In genomic region chr2:117948585-117948984, GRCh38 we compare ENCODE assay signal across 27 cellular contexts.
"Had no signal": no experiment of that assay in that cellular context is flagged by ENCODE, and none has a peak within 500 bp of the region (broad histone marks: within the 10 kb centered on the region; RNA-seq: fewer than 3 reads in every experiment).

No MANE protein-coding gene starts in this region.

- H3K4me3 ChIP-seq: gastroesophageal sphincter, heart right ventricle, left ventricle myocardium inferior, ovary, prostate gland, right atrium auricular region, tibial artery had no signal

- H3K27me3 Mint-ChIP-seq: activated naive CD8-positive, alpha-beta T cell treated with anti-CD3 and anti-CD28 coated beads, Interleukin-2, amount 10 ng/mL, durations not matched to agents 7 days and 5 days; T-helper 17 cell had no signal

- H3K36me3 ChIP-seq: ovary had no signal

- H3K4me1 Mint-ChIP-seq: activated naive CD8-positive, alpha-beta T cell treated with anti-CD3 and anti-CD28 coated beads, Interleukin-2, amount 10 ng/mL, durations not matched to agents 7 days and 5 days; mesothelial cell of epicardium; natural killer cell had no signal

- H3K9me3 ChIP-seq: gastroesophageal sphincter, heart right ventricle, left ventricle myocardium inferior, neutrophil, ovary, prostate gland, right atrium auricular region, tibial artery had no signal

- H3K27ac Mint-ChIP-seq: activated naive CD8-positive, alpha-beta T cell treated with anti-CD3 and anti-CD28 coated beads, Interleukin-2, amount 10 ng/mL, durations not matched to agents 7 days and 5 days; activated T-helper 2 cell treated with anti-CD3 and anti-CD28 coated beads, Interferon-gamma antibody, Interleukin-2, Interleukin-4, amounts not matched to agents 10 μg/mL and 5 μg/mL and 100 μg/mL, durations not matched to agents 14 hours and 24 hours and 36 hours; mesothelial cell of epicardium; natural killer cell; T-helper 17 cell had no signal

- H3K4me1 ChIP-seq: gastroesophageal sphincter, left ventricle myocardium inferior, prostate gland, right atrium auricular region, tibial artery had no signal

- FAIRE-seq: bronchial epithelial cell had no signal

- ATAC-seq: activated T-cell treated with anti-CD3 and anti-CD28 coated beads, Interleukin-2, amount 50 U/mL, for 4 hours; gastroesophageal sphincter; heart right ventricle; natural killer cell; stimulated activated naive CD8-positive, alpha-beta T cell treated with anti-CD3 and anti-CD28 coated beads, Interleukin-15, Interleukin-2, amounts not matched to agents 100 U/mL and 50 U/mL, for 24 hours; T-helper 17 cell had no signal

- DNase-seq: activated CD4-positive, alpha-beta T cell treated with anti-CD3 and anti-CD28 coated beads for 4 hours; activated CD4-positive, alpha-beta T cell treated with anti-CD3 and anti-CD28 coated beads, Interleukin-2, amount 50 U/mL, for 48 hours; activated CD4-positive, CD25-positive, alpha-beta regulatory T cell; activated CD8-positive, alpha-beta memory T cell treated with anti-CD3 and anti-CD28 coated beads, Interleukin-2, amount 50 U/mL, for 48 hours; activated naive CD4-positive, alpha-beta T cell; activated naive CD8-positive, alpha-beta T cell treated with anti-CD3 and anti-CD28 coated beads, Interleukin-2, amount 10 ng/mL, durations not matched to agents 7 days and 5 days; activated T-cell treated with anti-CD3 and anti-CD28 coated beads, Interleukin-2, amount 50 U/mL, for 4 hours; amygdala; cerebellar nuclear complex; cortex of kidney; heart right ventricle; kidney glomerular epithelial cell; left ventricle myocardium inferior; natural killer cell; ovary; stimulated activated CD4-positive, alpha-beta T cell treated with anti-CD3 and anti-CD28 coated beads, Interleukin-4, amount 100 ng/mL, for 24 hours; stimulated activated naive CD8-positive, alpha-beta T cell treated with anti-CD3 and anti-CD28 coated beads, Interleukin-15, Interleukin-2, amounts not matched to agents 100 U/mL and 50 U/mL, for 24 hours; T-helper 17 cell; tibial artery had no signal

- H3K27ac ChIP-seq: epithelial cell of prostate, gastroesophageal sphincter, heart right ventricle, left ventricle myocardium inferior, neutrophil, ovary, prostate gland, right atrium auricular region, tibial artery had no signal

- H3K27me3 ChIP-seq: gastroesophageal sphincter, heart right ventricle, neutrophil, ovary, right atrium auricular region, tibial artery had no signal

- H3K9me3 Mint-ChIP-seq: activated naive CD8-positive, alpha-beta T cell treated with anti-CD3 and anti-CD28 coated beads, Interleukin-2, amount 10 ng/mL, durations not matched to agents 7 days and 5 days; activated T-cell treated with anti-CD3 and anti-CD28 coated beads, Interleukin-2, amount 50 U/mL, for 4 hours; activated T-helper 2 cell treated with anti-CD3 and anti-CD28 coated beads, Interferon-gamma antibody, Interleukin-2, Interleukin-4, amounts not matched to agents 10 μg/mL and 5 μg/mL and 100 μg/mL, durations not matched to agents 14 hours and 24 hours and 36 hours; mesothelial cell of epicardium; natural killer cell had no signal

- H3K4me3 Mint-ChIP-seq: activated naive CD8-positive, alpha-beta T cell treated with anti-CD3 and anti-CD28 coated beads, Interleukin-2, amount 10 ng/mL, durations not matched to agents 7 days and 5 days; activated T-cell treated with anti-CD3 and anti-CD28 coated beads, Interleukin-2, amount 50 U/mL, for 4 hours; mesothelial cell of epicardium; natural killer cell; T-helper 17 cell had no signal
